Comparison of ENCODE assay signal across 29 cellular contexts in genomic region chr11:75450236-75450635, GRCh38. TPM values are rescaled to one million over a fixed set of nuclear protein-coding genes. Genes with fewer than 3 reads are reported as not detected.
"Had no signal": no experiment of that assay in that cellular context is flagged by ENCODE, and none has a peak within 500 bp of the region (broad histone marks: within the 10 kb centered on the region; RNA-seq: fewer than 3 reads in every experiment).

No MANE protein-coding gene starts in this region.

- H3K9me3 ChIP-seq: SJCRH30 had no signal

- DNase-seq: activated CD4-positive, alpha-beta T cell treated with anti-CD3 and anti-CD28 coated beads for 1 hour; activated CD4-positive, alpha-beta T cell treated with anti-CD3 and anti-CD28 coated beads, Interleukin-2, amount 10 ng/mL, durations not matched to agents 24 days and 14 days; activated CD4-positive, alpha-beta T cell treated with anti-CD3 and anti-CD28 coated beads, Interleukin-2, amount 50 U/mL, for 4 hours; activated CD4-positive, CD25-positive, alpha-beta regulatory T cell; activated CD8-positive, alpha-beta T cell treated with anti-CD3 and anti-CD28 coated beads for 36 hours; activated effector memory CD4-positive, alpha-beta T cell treated with anti-CD3 and anti-CD28 coated beads, Interleukin-2, amount 50 U/mL, for 16 hours; activated naive CD4-positive, alpha-beta T cell; activated naive CD4-positive, alpha-beta T cell treated with anti-CD3 and anti-CD28 coated beads, Interleukin-2, amount 50 U/mL, for 16 hours; activated naive CD8-positive, alpha-beta T cell treated with anti-CD3 and anti-CD28 coated beads for 36 hours; activated T-cell treated with anti-CD3 and anti-CD28 coated beads, Interleukin-2, amount 50 U/mL, for 1 hour; activated T-cell treated with anti-CD3 and anti-CD28 coated beads, Interleukin-2, amount 50 U/mL, for 72 hours; amniotic stem cell; aorta; NCI-H1105; NCI-H1417 treated with DMSO at 0.1 percent for 48 hours; NCI-H187 treated with DMSO at 0.1 percent for 48 hours; NCI-H2081; NCI-H345; NCI-H524 treated with DMSO at 0.1 percent for 48 hours; NK-92 treated with Interleukin-12 subunit alpha and Interleukin-12 subunit beta, amount 100 ng/mL, for 24 hours; SHP77; SJCRH30; T1000; WERI-Rb-1 had no signal

- H3K27me3 ChIP-seq: SJCRH30 had no signal

- H3K4me1 ChIP-seq: SJCRH30 had no signal

- H3K27ac ChIP-seq: cardiac muscle cell, SJCRH30, SK-N-MC, WERI-Rb-1 had no signal

- ATAC-seq: activated CD8-positive, alpha-beta T cell treated with anti-CD3 and anti-CD28 coated beads for 36 hours; activated T-cell treated with anti-CD3 and anti-CD28 coated beads, Interleukin-2, amount 50 U/mL, for 72 hours; activated T-helper 17 cell treated with anti-CD3 and anti-CD28 coated beads, Interleukin-2, amount 50 U/mL, for 72 hours; K562 had no signal

- H3K36me3 ChIP-seq: cardiac muscle cell, SJCRH30, WERI-Rb-1 had no signal

- H3K4me3 ChIP-seq: cardiac muscle cell, K562, SJCRH30, SK-N-MC had no signal

RNA-seq across cellular contexts. Expression of gene KLHL35, which starts 17.2 kb away (rescaled TPM):
- total RNA-seq: K562, MCF 10A, SJCRH30 had no signal
- polyA plus RNA-seq: K562 had no signal
